16 cellular contexts compared by ENCODE assay signal in the genomic region with DNA sequence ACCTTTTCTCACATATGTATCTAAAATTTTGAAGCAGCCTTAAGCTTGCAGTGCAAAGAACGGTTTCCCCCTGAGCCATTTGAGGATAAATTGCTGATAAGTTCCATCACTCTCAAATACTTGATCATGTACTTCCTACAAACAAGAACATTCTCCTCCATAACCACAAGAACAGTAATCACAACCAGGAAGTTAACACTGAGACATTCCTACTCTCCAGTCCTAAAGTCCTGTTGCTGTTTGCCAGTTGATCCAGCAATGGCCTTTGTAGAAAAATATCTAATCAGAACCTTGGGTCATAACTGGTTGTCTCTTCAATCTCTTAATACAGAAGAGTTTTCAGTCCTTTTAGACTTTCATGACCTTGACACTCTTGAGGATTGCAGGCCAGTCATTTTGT. TPM values are rescaled to one million over a fixed set of nuclear protein-coding genes. Genes with fewer than 3 reads are reported as not detected.
DNase-seq lines count a peak whose midpoint lies in the region; TF ChIP-seq lines count a peak whose summit lies in the region.
"Had no signal": no experiment of that assay in that cellular context is flagged by ENCODE, and none has a peak within 500 bp of the region (broad histone marks: within the 10 kb centered on the region; RNA-seq: fewer than 3 reads in every experiment).

No MANE protein-coding gene starts in this region.

- 95% methylated on average over 1 of the region's 1 CpG for WGBS in GM23248 (ENCODE audit: low coverage in 1 of 2, low lambda C conversion rate in 2 of 2, missing lambda C conversion rate in 2 of 2), 2 experiments

- H3K9me2 ChIP-seq in GM23248 (ENCODE audit: insufficient read depth) = no peaks in the 10 kb centered on the region

- no peaks in the 10 kb centered on the region for H3F3A ChIP-seq in GM23248 (ENCODE audit: insufficient read depth)

- no peaks in the 10 kb centered on the region for H3K36me3 ChIP-seq in GM23248 (ENCODE audit: low read depth)
- no peaks in the 10 kb centered on the region for H3K36me3 ChIP-seq in skeletal muscle tissue (ENCODE audit: control insufficient read depth in 3 of 3, insufficient read depth in 3 of 3, low read length in 3 of 3)
- H3K36me3 ChIP-seq: ovary, SJCRH30 had no signal

- H3K9ac ChIP-seq in GM23248 = no peak overlapping the region
- no peak overlapping the region for H3K9ac ChIP-seq in skeletal muscle tissue (ENCODE audit: low read depth in 1 of 3, low read length in 3 of 3)

- no peak overlapping the region for H3K4me2 ChIP-seq in GM23248 (ENCODE audit: unreplicated experiment)

- H3K4me3 ChIP-seq in GM23248 (no peak overlapping the region), foreskin fibroblast (ENCODE audit: low read depth in 1 of 2, low read length in 2 of 2) (no peak overlapping the region), skeletal muscle tissue (ENCODE audit: low read length in 3 of 3) (no peak overlapping the region)
- H3K4me3 ChIP-seq: ovary, SJCRH30 had no signal

- no peak overlapping the region for H3K27ac ChIP-seq in GM23248
- H3K27ac ChIP-seq in skeletal muscle tissue (ENCODE audit: low read depth, low read length) = peak overlapping the region; percentile 25
- H3K27ac ChIP-seq: HL-60, ovary, SJCRH30 had no signal

- H4K20me1 ChIP-seq in GM23248 (ENCODE audit: insufficient read depth) = no peaks in the 10 kb centered on the region

- TF ChIP-seq CTCF in foreskin fibroblast (IDR thresholded peaks at IDR 0.05; ENCODE audit: low read depth, low read length) = no peak
- TF ChIP-seq CTCF in GM20000 (IDR thresholded peaks at IDR 0.05; ENCODE audit: extremely low read depth, missing control alignments) = no peak

- in situ Hi-C loops in GM23248 (cut with MboI) (no loop called here), ACHN (cut with HindIII; ENCODE audit: low pct_ligation_motif_present, low pct_unique_long_range_greater_than_20kb, low sequenced_read_pairs) (no loop called here)

- H3K4me1 ChIP-seq in GM23248 (ENCODE audit: insufficient read depth) (peaks cover 6% of the 10 kb centered on the region; the same call in 1 of the 2 replicates), skeletal muscle tissue (ENCODE audit: control insufficient read depth in 3 of 3, insufficient read depth in 3 of 3, low read length in 3 of 3) (peaks cover 16 to 20% (median 18%) of the 10 kb centered on the region in 3 donors)

- H3K27me3 ChIP-seq in GM23248 (replicated peaks; ENCODE audit: insufficient read depth) (no peaks in the 10 kb centered on the region), skeletal muscle tissue (ENCODE audit: control insufficient read depth in 3 of 3, insufficient read depth in 3 of 3, low read length in 3 of 3) (no peaks in the 10 kb centered on the region)
- H3K27me3 ChIP-seq: ovary, SJCRH30 had no signal

- H3K9me3 ChIP-seq in GM23248 (ENCODE audit: low read depth) (no peaks in the 10 kb centered on the region), skeletal muscle tissue (ENCODE audit: control insufficient read depth in 3 of 3, low read length in 3 of 3) (no peaks in the 10 kb centered on the region)
- H3K9me3 ChIP-seq: ovary, SJCRH30 had no signal

- H3K79me2 ChIP-seq in GM23248 (ENCODE audit: insufficient read depth) = peaks cover 93% of the 10 kb centered on the region

- peak; percentile 8 for DNase-seq in GM23248
- DNase-seq in amniotic epithelial cell (ENCODE audit: low read depth) = peak; percentile 81
- peak; percentile 9 to 24 for DNase-seq in foreskin fibroblast
- no peak for DNase-seq in globus pallidus (ENCODE audit: low spot score)
- DNase-seq in GM20000 (ENCODE audit: low spot score) = no peak
- no peak for DNase-seq in ACHN
- DNase-seq in inferior parietal cortex (ENCODE audit: extremely low spot score) = no peak
- DNase-seq: activated CD4-positive, alpha-beta T cell treated with anti-CD3 and anti-CD28 coated beads, Interleukin-2, amount 10 ng/mL, durations not matched to agents 7 days and 5 days; anterior cingulate cortex; DMS53; kidney; NCI-H1694; ovary; SJCRH30 had no signal

- no peak overlapping the region for H2AFZ ChIP-seq in GM23248

RNA-seq across cellular contexts. Expression of gene CAMTA1, which starts 34.4 kb away (rescaled TPM):
- total RNA-seq in GM23248 (2014; rRNA removed; shearing (Covaris generic)) = 50.1 and 86.8 TPM in 2 replicates
- 159 and 165 TPM in 2 replicates for polyA plus RNA-seq in GM23248 (2016; fragmentation: Nextera tagmentation; extraction: Ambion mirVana)
- 38.1 TPM for total RNA-seq in skeletal muscle tissue

Comparison
In these comparisons a context has a peak if more than half of its experiments do, and no peak if none do; other contexts are left out.
1. DNase-seq: peak in GM23248 (single experiment), amniotic epithelial cell (single experiment) and foreskin fibroblast (2 of 2); none in globus pallidus (single experiment), GM20000 (single experiment), ACHN (single experiment) and inferior parietal cortex (single experiment).